10 cellular contexts compared by ENCODE assay signal in the genomic region with DNA sequence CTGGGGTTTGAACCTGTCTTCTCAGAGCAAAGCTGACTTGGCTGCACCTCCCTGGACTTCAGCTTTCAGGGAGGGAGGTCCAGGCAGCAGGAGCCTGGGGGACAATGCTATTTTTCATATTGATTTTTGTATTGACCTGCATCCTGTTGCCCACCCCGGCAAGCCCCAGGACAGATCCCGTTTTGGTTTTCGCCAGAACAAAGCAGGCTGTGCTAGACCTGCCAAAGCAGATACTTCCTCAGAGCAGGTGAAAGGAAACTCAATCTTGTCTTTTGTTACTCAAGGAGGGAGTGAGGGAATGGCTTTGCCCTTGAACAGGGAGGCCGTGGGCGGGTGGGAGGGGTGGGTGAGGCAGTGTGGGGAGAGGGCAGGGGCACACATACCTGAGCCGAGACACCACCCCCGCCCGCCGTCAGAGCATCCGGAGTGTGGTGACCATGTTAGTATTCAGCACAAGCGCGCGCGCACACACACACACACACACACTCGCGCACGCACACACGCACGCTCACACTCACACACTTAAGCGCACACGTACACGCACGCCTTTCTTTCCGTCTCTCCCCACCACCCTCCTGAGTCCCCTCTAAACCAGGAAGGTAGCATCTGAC. TPM values are rescaled to one million over a fixed set of nuclear protein-coding genes. Genes with fewer than 3 reads are reported as not detected.
DNase-seq lines count a peak whose midpoint lies in the region; ATAC-seq and TF ChIP-seq lines count a peak whose summit lies in the region.
"Had no signal": no experiment of that assay in that cellular context is flagged by ENCODE, and none has a peak within 500 bp of the region (broad histone marks: within the 10 kb centered on the region; RNA-seq: fewer than 3 reads in every experiment).

No MANE protein-coding gene starts in this region.

- H3F3A ChIP-seq in SK-N-SH (replicated peaks; ENCODE audit: insufficient read depth): peaks cover 5% of the 10 kb centered on the region

- H3K79me2 ChIP-seq in SK-N-SH (ENCODE audit: insufficient read depth): peaks cover 95% of the 10 kb centered on the region

- H3K4me3 ChIP-seq in SK-N-SH (ENCODE audit: low read depth in 2 of 2, low read length in 1 of 2): no peak overlapping the region
- no peak overlapping the region for H3K4me3 ChIP-seq in body of pancreas
- no peak overlapping the region for H3K4me3 ChIP-seq in naive thymus-derived CD4-positive, alpha-beta T cell (ENCODE audit: low read length)
- H3K4me3 ChIP-seq in thyroid gland (replicated peaks in 1 of 3): no peak overlapping the region
- H3K4me3 ChIP-seq: SK-N-MC had no signal

- H3K36me3 ChIP-seq in SK-N-SH (replicated peaks in 1 of 2; ENCODE audit: control insufficient read depth in 1 of 2, insufficient read depth in 2 of 2, low read length in 1 of 2): no peaks in the 10 kb centered on the region
- H3K36me3 ChIP-seq in body of pancreas (replicated peaks in 1 of 2; ENCODE audit: insufficient read depth in 1 of 2, low read depth in 2 of 2): no peaks in the 10 kb centered on the region
- H3K36me3 ChIP-seq in naive thymus-derived CD4-positive, alpha-beta T cell (ENCODE audit: control insufficient read depth in 2 of 3, insufficient read depth in 3 of 3, low read length in 3 of 3): no peaks in the 10 kb centered on the region
- no peaks in the 10 kb centered on the region for H3K36me3 ChIP-seq in thyroid gland

- no peak for TF ChIP-seq RAD21 in SK-N-SH (IDR thresholded peaks at IDR 0.05; ENCODE audit: low read length)

- TF ChIP-seq EP300 in SK-N-SH (IDR thresholded peaks at IDR 0.05; ENCODE audit: borderline replicate concordance in 1 of 2, low read depth in 1 of 2, low read length in 1 of 2): no peak

- TF ChIP-seq CTCF in SK-N-SH (IDR thresholded peaks at IDR 0.05) (no peak), body of pancreas (IDR thresholded peaks at IDR 0.05) (no peak), thyroid gland (IDR thresholded peaks at IDR 0.05) (no peak)

- H3K27me3 Mint-ChIP-seq in naive thymus-derived CD4-positive, alpha-beta T cell: peaks cover 0 to 5% (median 0%) of the 10 kb centered on the region in 5 donors
- H3K27me3 Mint-ChIP-seq: IgD-negative memory B cell had no signal

- H3K9me3 ChIP-seq in SK-N-SH (no peaks in the 10 kb centered on the region), body of pancreas (no peaks in the 10 kb centered on the region), thyroid gland (no peaks in the 10 kb centered on the region)
- H3K9me3 ChIP-seq in naive thymus-derived CD4-positive, alpha-beta T cell (ENCODE audit: control insufficient read depth in 2 of 3, low read length in 3 of 3): no peaks in the 10 kb centered on the region

- H3K27ac Mint-ChIP-seq in naive thymus-derived CD4-positive, alpha-beta T cell: peak overlapping the region in 8 of 9 donors; percentile 47 to 95 (median 89)

- CTCF ChIA-PET in SK-N-SH (lab: Yijun Ruan, JAX): interaction anchor here (0.8 to 4.2 kb wide), 11 partner anchors 8 to 386 kb away, joined by 3 to 29 read pairs (median 4); no protein-coding TSS in a partner anchor
- CTCF ChIA-PET in naive thymus-derived CD4-positive, alpha-beta T cell (lab: Charles Lee): interaction anchor here (0.7 kb wide), 1 partner anchor 20 kb away, joined by 3 read pairs; no protein-coding TSS in a partner anchor

- no peaks in the 10 kb centered on the region for H3K27me3 ChIP-seq in SK-N-SH (ENCODE audit: insufficient read depth)
- no peaks in the 10 kb centered on the region for H3K27me3 ChIP-seq in body of pancreas
- H3K27me3 ChIP-seq in naive thymus-derived CD4-positive, alpha-beta T cell (ENCODE audit: control insufficient read depth in 2 of 2, insufficient read depth in 2 of 2, low read length in 2 of 2): no peaks in the 10 kb centered on the region
- no peaks in the 10 kb centered on the region for H3K27me3 ChIP-seq in thyroid gland

- peak overlapping the region in 9 of 10 donors; percentile 66 to 86 (median 78) for H3K4me3 Mint-ChIP-seq in naive thymus-derived CD4-positive, alpha-beta T cell
- H3K4me3 Mint-ChIP-seq: IgD-negative memory B cell had no signal

- peak overlapping the region; percentile 78; the same call in 1 of the 2 replicates for H3K4me2 ChIP-seq in SK-N-SH

- no peak overlapping the region for H2AFZ ChIP-seq in SK-N-SH (ENCODE audit: low read depth)

- H3K27ac ChIP-seq in SK-N-SH (ENCODE audit: low read depth in 2 of 2, low read length in 1 of 2) (peak overlapping the region in 1 of 2 experiments; percentile 91; a peak in 2 of 4 replicates), body of pancreas (peak overlapping the region; percentile 51 to 76 (median 66)), thyroid gland (peak overlapping the region; percentile 44 to 68 (median 61))
- peak overlapping the region; percentile 48 for H3K27ac ChIP-seq in naive thymus-derived CD4-positive, alpha-beta T cell (ENCODE audit: low read depth, low read length)
- H3K27ac ChIP-seq: SK-N-MC had no signal

- H3K9me3 Mint-ChIP-seq in naive thymus-derived CD4-positive, alpha-beta T cell: no peaks in the 10 kb centered on the region
- H3K9me3 Mint-ChIP-seq: IgD-negative memory B cell had no signal

- DNase-seq in SK-N-SH (no peak), body of pancreas (peak in 1 of 4 donors; percentile 36), thyroid gland (peak in 1 of 2 donors; percentile 33), RPMI8226 (no peak), G401 (ENCODE audit: low spot score) (no peak)
- DNase-seq in naive thymus-derived CD4-positive, alpha-beta T cell: peak in 4 of 9 donors; percentile 55 to 78 (median 62)

- in situ Hi-C loops in G401 (cut with HindIII; ENCODE audit: low sequenced_read_pairs): no loop called here

- POLR2A ChIA-PET in SK-N-SH (lab: Yijun Ruan, JAX): interaction anchor here (0.9 to 2.6 kb wide), 5 partner anchors 8 to 100 kb away, joined by 3 to 17 read pairs (median 3); no protein-coding TSS in a partner anchor
- POLR2A ChIA-PET in naive thymus-derived CD4-positive, alpha-beta T cell (lab: Charles Lee): interaction anchor here (1.0 to 1.5 kb wide), 4 partner anchors 10 to 109 kb away, joined by 4 to 9 read pairs (median 4); no protein-coding TSS in a partner anchor

- H4K20me1 ChIP-seq in SK-N-SH (ENCODE audit: insufficient read depth): peaks cover 83% of the 10 kb centered on the region

- peaks cover 17 to 46% (median 35%) of the 10 kb centered on the region in 7 donors for H3K4me1 Mint-ChIP-seq in naive thymus-derived CD4-positive, alpha-beta T cell

- 93% methylated on average over 24 of the region's 24 CpGs for WGBS in SK-N-SH (ENCODE audit: low lambda C conversion rate)
- 78 to 80% methylated on average over 20 to 24 of the region's 24 CpGs for WGBS in body of pancreas, 2 donors
- 65 to 67% methylated on average over 24 of the region's 24 CpGs for WGBS in thyroid gland, 2 donors

- H3K9me2 ChIP-seq in SK-N-SH: no peaks in the 10 kb centered on the region

- H3K36me3 Mint-ChIP-seq in naive thymus-derived CD4-positive, alpha-beta T cell: no peaks in the 10 kb centered on the region

- no peak overlapping the region for H3K9ac ChIP-seq in SK-N-SH

- no peak for TF ChIP-seq POLR2A in body of pancreas (IDR thresholded peaks at IDR 0.05)
- no peak for TF ChIP-seq POLR2A in thyroid gland (IDR thresholded peaks at IDR 0.05)

- H3K4me1 ChIP-seq in SK-N-SH (ENCODE audit: control insufficient read depth in 1 of 2, insufficient read depth in 2 of 2, low read depth in 1 of 2, low read length in 1 of 2) (peaks cover 44 to 81% of the 10 kb centered on the region in 2 experiments), body of pancreas (peaks cover 61% of the 10 kb centered on the region), thyroid gland (peaks cover 46 to 80% of the 10 kb centered on the region in 2 donors)
- peaks cover 0 to 12% of the 10 kb centered on the region in 2 donors for H3K4me1 ChIP-seq in naive thymus-derived CD4-positive, alpha-beta T cell (ENCODE audit: control insufficient read depth in 2 of 2, insufficient read depth in 2 of 2, low read length in 2 of 2)

- ATAC-seq in SK-N-SH treated with all-trans-retinoic acid at 6 μM for 48 hours (no peak), body of pancreas (no peak), HG03457 (IDR thresholded peaks at IDR 0.05; ENCODE audit: unreplicated experiment) (no peak)
- peak; percentile 84 for ATAC-seq in naive thymus-derived CD4-positive, alpha-beta T cell

- intact Hi-C loops in body of pancreas (cut with DNase I): no loop called here
- intact Hi-C loops in naive thymus-derived CD4-positive, alpha-beta T cell (cut with micrococcal nuclease): loop anchor here in 1 of 2 donors (1.0 to 5.0 kb wide), 2 partner anchors 12 to 42 kb away; no protein-coding TSS in a partner anchor
- intact Hi-C loops in thyroid gland (cut with DNase I): no loop called here

TF ChIP-seq in SK-N-SH, 30 proteins besides CTCF, POLR2A, EP300 and RAD21 (continues in another document):
- no peak for TF ChIP-seq ELF1 (IDR thresholded peaks at IDR 0.05)
- TF ChIP-seq, protein P1, sequence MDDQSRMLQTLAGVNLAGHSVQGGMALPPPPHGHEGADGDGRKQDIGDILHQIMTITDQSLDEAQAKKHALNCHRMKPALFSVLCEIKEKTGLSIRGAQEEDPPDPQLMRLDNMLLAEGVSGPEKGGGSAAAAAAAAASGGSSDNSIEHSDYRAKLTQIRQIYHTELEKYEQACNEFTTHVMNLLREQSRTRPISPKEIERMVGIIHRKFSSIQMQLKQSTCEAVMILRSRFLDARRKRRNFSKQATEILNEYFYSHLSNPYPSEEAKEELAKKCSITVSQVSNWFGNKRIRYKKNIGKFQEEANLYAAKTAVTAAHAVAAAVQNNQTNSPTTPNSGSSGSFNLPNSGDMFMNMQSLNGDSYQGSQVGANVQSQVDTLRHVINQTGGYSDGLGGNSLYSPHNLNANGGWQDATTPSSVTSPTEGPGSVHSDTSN (IDR thresholded peaks at IDR 0.05): no peak
- no peak for TF ChIP-seq TCF12 (IDR thresholded peaks at IDR 0.05)

TF ChIP-seq in SK-N-SH treated with all-trans-retinoic acid at 6 μM for 48 hours, 23 proteins besides CTCF, POLR2A, EP300 and RAD21 (continues in another document):
- no peak for TF ChIP-seq ZFP3 (CRISPR knock-in tag; IDR thresholded peaks at IDR 0.05)
- TF ChIP-seq GLIS3 (CRISPR knock-in tag; IDR thresholded peaks at IDR 0.05): no peak
- TF ChIP-seq OSR1 (CRISPR knock-in tag; IDR thresholded peaks at IDR 0.05): no peak

RNA-seq across cellular contexts. Expression of a gene that starts 59.5 kb away (rescaled TPM):
- 2.6 and 4.7 TPM in 2 replicates for polyA plus RNA-seq in SK-N-SH (2012; rRNA removed)
- polyA plus RNA-seq in SK-N-SH (2012; cell fraction: cytosol; rRNA removed): 3.4 and 3.9 TPM in 2 replicates
- 16.7 and 20.0 TPM in 2 replicates for polyA plus RNA-seq in SK-N-SH (2012; cell fraction: nucleus; rRNA removed)
- total RNA-seq in body of pancreas: 10 to 100 TPM; 16.3 to 41.5 TPM
- total RNA-seq in naive thymus-derived CD4-positive, alpha-beta T cell: 10 to 100 TPM; 20.1 to 46.2 (median 23.6) TPM
- polyA plus RNA-seq in naive thymus-derived CD4-positive, alpha-beta T cell: 1 to 10 TPM; 2.0 to 4.0 TPM
- total RNA-seq in thyroid gland: 10 to 100 TPM; 19.1 to 52.3 (median 34.1) TPM
- 12.0 and 13.8 TPM in 2 replicates for total RNA-seq in G401 (2014; rRNA removed; shearing (Covaris generic))
